In the genomic region with DNA sequence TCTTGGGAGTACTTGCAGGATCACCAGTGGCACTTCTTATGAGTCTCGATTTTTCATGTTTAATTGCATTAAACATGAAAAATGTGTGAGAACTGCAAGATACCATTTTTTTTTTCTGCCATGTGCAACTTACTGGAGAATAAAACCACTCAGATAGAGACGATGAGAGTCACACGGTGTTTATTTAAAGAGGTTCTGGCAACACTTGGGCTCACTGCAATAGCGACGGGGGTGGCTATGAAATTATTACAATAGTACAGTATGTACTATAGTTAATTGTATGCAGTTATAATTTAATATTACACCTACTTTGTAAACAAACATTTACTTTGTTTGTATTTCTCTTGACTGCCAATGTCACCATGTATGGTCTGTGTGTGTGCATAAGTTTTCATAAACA, we compare ENCODE assay signal across 29 cellular contexts.
"Had no signal": no experiment of that assay in that cellular context is flagged by ENCODE, and none has a peak within 500 bp of the region (broad histone marks: within the 10 kb centered on the region; RNA-seq: fewer than 3 reads in every experiment).

No MANE protein-coding gene starts in this region.

- H3K27me3 ChIP-seq: adrenal gland, body of pancreas, esophagus muscularis mucosa, gastroesophageal sphincter had no signal

- DNase-seq: activated B cell treated with CpG ODN at 0.5 μM for 24 hours; activated CD4-positive, alpha-beta T cell treated with anti-CD3 and anti-CD28 coated beads for 48 hours; activated CD4-positive, alpha-beta T cell treated with anti-CD3 and anti-CD28 coated beads, Interleukin-2, amount 50 U/mL, for 1 hour; activated CD4-positive, alpha-beta T cell treated with anti-CD3 and anti-CD28 coated beads, Interleukin-2, amount 50 U/mL, for 48 hours; activated CD8-positive, alpha-beta memory T cell treated with anti-CD3 and anti-CD28 coated beads for 24 hours; activated CD8-positive, alpha-beta T cell treated with anti-CD3 and anti-CD28 coated beads for 36 hours; activated effector memory CD4-positive, alpha-beta T cell treated with anti-CD3 and anti-CD28 coated beads, Interleukin-2, amount 50 U/mL, for 16 hours; activated naive CD4-positive, alpha-beta T cell treated with anti-CD3 and anti-CD28 coated beads for 36 hours; activated naive CD8-positive, alpha-beta T cell treated with anti-CD3 and anti-CD28 coated beads for 36 hours; activated naive CD8-positive, alpha-beta T cell treated with anti-CD3 and anti-CD28 coated beads, Interleukin-2, amount 50 U/mL, for 24 hours; activated T-cell treated with anti-CD3 and anti-CD28 coated beads, Interleukin-2, amount 50 U/mL, for 1 hour; activated T-cell treated with anti-CD3 and anti-CD28 coated beads, Interleukin-2, amount 50 U/mL, for 48 hours; adrenal gland; amygdala; aorta; body of pancreas; caudate nucleus; cortex of kidney; dermis blood vessel endothelial cell; effector CD4-positive, alpha-beta T cell; effector memory CD8-positive, alpha-beta T cell; erythroblast; foreskin melanocyte; hippocampal formation; T1000; WERI-Rb-1 had no signal

- H3K9me3 ChIP-seq: adrenal gland, body of pancreas, esophagus muscularis mucosa, gastroesophageal sphincter had no signal

- H3K4me3 ChIP-seq: adrenal gland, body of pancreas, esophagus muscularis mucosa, gastroesophageal sphincter had no signal

- H3K27ac ChIP-seq: adrenal gland, body of pancreas, esophagus muscularis mucosa, gastroesophageal sphincter, WERI-Rb-1 had no signal

- ATAC-seq: activated CD4-positive, CD25-positive, alpha-beta regulatory T cell treated with anti-CD3 and anti-CD28 coated beads, Interleukin-2, amount 50 U/mL, for 24 hours; activated CD8-positive, alpha-beta T cell treated with anti-CD3 and anti-CD28 coated beads for 36 hours; activated naive CD8-positive, alpha-beta T cell treated with anti-CD3 and anti-CD28 coated beads, Interleukin-2, amount 50 U/mL, for 24 hours; body of pancreas; effector memory CD8-positive, alpha-beta T cell; gastroesophageal sphincter had no signal

- H3K4me1 ChIP-seq: adrenal gland, body of pancreas, esophagus muscularis mucosa, gastroesophageal sphincter had no signal
